Comparison of ENCODE assay signal across 27 cellular contexts in genomic region chr3:134078169-134078821, GRCh38. TPM values are rescaled to one million over a fixed set of nuclear protein-coding genes. Genes with fewer than 3 reads are reported as not detected.
DNase-seq lines count a peak whose midpoint lies in the region; ATAC-seq, FAIRE-seq and TF ChIP-seq lines count a peak whose summit lies in the region.
"Had no signal": no experiment of that assay in that cellular context is flagged by ENCODE, and none has a peak within 500 bp of the region (broad histone marks: within the 10 kb centered on the region; RNA-seq: fewer than 3 reads in every experiment).

No MANE protein-coding gene starts in this region.

- no peaks in the 10 kb centered on the region for H3K9me2 ChIP-seq in GM23248 (ENCODE audit: insufficient read depth)

- H3K4me3 ChIP-seq in GM23248 (peak overlapping the region; percentile 24), esophagus muscularis mucosa (no peak overlapping the region), pancreas (no peak overlapping the region), right cardiac atrium (ENCODE audit: low read length) (no peak overlapping the region)
- H3K4me3 ChIP-seq: A549, prostate gland had no signal

- TF ChIP-seq CTCF in esophagus muscularis mucosa (IDR thresholded peaks at IDR 0.05) (no peak), pancreas (IDR thresholded peaks at IDR 0.05) (no peak)

- no peak for TF ChIP-seq EP300 in esophagus muscularis mucosa (IDR thresholded peaks at IDR 0.05)

- H3K36me3 ChIP-seq in GM23248 (ENCODE audit: low read depth) (no peaks in the 10 kb centered on the region), esophagus muscularis mucosa (no peaks in the 10 kb centered on the region), pancreas (no peaks in the 10 kb centered on the region)
- H3K36me3 ChIP-seq: prostate gland had no signal

- peak overlapping the region; percentile 87 for H3K27ac ChIP-seq in GM23248
- H3K27ac ChIP-seq in esophagus muscularis mucosa (replicated peaks in 1 of 4), result no peak overlapping the region
- no peak overlapping the region for H3K27ac ChIP-seq in pancreas
- H3K27ac ChIP-seq in right cardiac atrium (ENCODE audit: low read length), result no peak overlapping the region
- H3K27ac ChIP-seq: A549, prostate gland had no signal

- FAIRE-seq in pancreas (lab: Jason Lieb, UNC), result no peak
- FAIRE-seq: A549, bronchial epithelial cell, urothelium cell line had no signal

- in situ Hi-C loops in GM23248 (cut with MboI), result no loop called here

- ATAC-seq in pancreas, result no peak
- ATAC-seq in right cardiac atrium, result no peak
- ATAC-seq: A549; activated CD4-positive, alpha-beta T cell treated with anti-CD3 and anti-CD28 coated beads for 36 hours had no signal

- no peak for TF ChIP-seq POLR2A in esophagus muscularis mucosa (IDR thresholded peaks at IDR 0.05; ENCODE audit: low read depth)

- H3K79me2 ChIP-seq in GM23248 (ENCODE audit: insufficient read depth), result no peaks in the 10 kb centered on the region

- peaks cover 48% of the 10 kb centered on the region for H3F3A ChIP-seq in GM23248 (ENCODE audit: insufficient read depth)

- H3K27me3 ChIP-seq in GM23248 (replicated peaks; ENCODE audit: insufficient read depth) (no peaks in the 10 kb centered on the region), esophagus muscularis mucosa (no peaks in the 10 kb centered on the region), pancreas (no peaks in the 10 kb centered on the region), right cardiac atrium (ENCODE audit: control insufficient read depth, insufficient read depth) (no peaks in the 10 kb centered on the region)

- no peaks in the 10 kb centered on the region for H4K20me1 ChIP-seq in GM23248 (ENCODE audit: insufficient read depth)

- peak overlapping the region; percentile 27 for H2AFZ ChIP-seq in GM23248

- DNase-seq in AG08395 (ENCODE audit: low spot score) (peak; percentile 83), GM23248 (peak; percentile 91), esophagus muscularis mucosa (ENCODE audit: extremely low spot score) (peak; percentile 64), renal cortical epithelial cell (ENCODE audit: low read depth) (peak; percentile 20), pancreas (no peak), NCI-H510A (lab: John Stamatoyannopoulos, UW) (no peak), right cardiac atrium (no peak), COR-L47 (lab: John Stamatoyannopoulos, UW) (no peak)
- DNase-seq: activated CD4-positive, alpha-beta T cell treated with anti-CD3 and anti-CD28 coated beads for 36 hours; activated naive CD4-positive, alpha-beta T cell treated with anti-CD3 and anti-CD28 coated beads, Interleukin-2, amount 10 ng/mL, durations not matched to agents 7 days and 5 days; amygdala; C1 segment of cervical spinal cord; Calu3; cortex of kidney; DND-41; HFFc6; kidney glomerular epithelial cell; NCI-H1436; NCI-H2171; NCI-H526; stimulated activated CD4-positive, alpha-beta T cell treated with anti-CD3 and anti-CD28 coated beads, Interleukin-1b, Interleukin-23, amount 100 ng/mL, for 48 hours had no signal

- H3K4me1 ChIP-seq in GM23248 (ENCODE audit: insufficient read depth) (peaks cover 38% of the 10 kb centered on the region), esophagus muscularis mucosa (no peaks in the 10 kb centered on the region), pancreas (no peaks in the 10 kb centered on the region), right cardiac atrium (ENCODE audit: control insufficient read depth, insufficient read depth, low read length) (peaks cover 3% of the 10 kb centered on the region)
- H3K4me1 ChIP-seq: A549, prostate gland had no signal

- H3K9ac ChIP-seq in GM23248, result peak overlapping the region; percentile 39

- H3K9me3 ChIP-seq in GM23248 (ENCODE audit: low read depth) (no peaks in the 10 kb centered on the region), esophagus muscularis mucosa (peaks cover 0 to 9% (median 3%) of the 10 kb centered on the region in 4 donors), pancreas (no peaks in the 10 kb centered on the region), right cardiac atrium (ENCODE audit: control insufficient read depth, low read length) (peaks cover 3% of the 10 kb centered on the region)
- H3K9me3 ChIP-seq: prostate gland had no signal

- WGBS in GM23248 (ENCODE audit: low coverage in 1 of 2, low lambda C conversion rate in 2 of 2, missing lambda C conversion rate in 2 of 2), 2 experiments, result 5% methylated on average over 8 of the region's 8 CpGs
- WGBS in esophagus muscularis mucosa, result 85% methylated on average over 8 of the region's 8 CpGs
- 84 to 87% methylated on average over 8 of the region's 8 CpGs for WGBS in pancreas, 2 donors
- 89% methylated on average over 8 of the region's 8 CpGs for whole genome bisulfite sequencing in right cardiac atrium

- H3K4me2 ChIP-seq in GM23248 (ENCODE audit: unreplicated experiment), result peak overlapping the region; percentile 77
- H3K4me2 ChIP-seq: A549 had no signal

- intact Hi-C loops in esophagus muscularis mucosa (cut with DNase I), result no loop called here
- intact Hi-C loops in pancreas (cut with DNase I), result no loop called here
- intact Hi-C loops in right cardiac atrium (cut with DNase I), result no loop called here

RNA-seq across cellular contexts. Expression of gene SLCO2A1, which starts 48.6 kb away (rescaled TPM):
- total RNA-seq in GM23248 (2014; rRNA removed; shearing (Covaris generic)), result 0.22 and 0.63 TPM in 2 replicates
- polyA plus RNA-seq in GM23248 (2016; fragmentation: Nextera tagmentation; extraction: Ambion mirVana), result 4.3 and 4.8 TPM in 2 replicates
- 10 to 100 TPM in 3 of 4 donors, 1 to 10 TPM in 1; 8.3 to 17.6 (median 13.8) TPM for total RNA-seq in esophagus muscularis mucosa
- total RNA-seq in renal cortical epithelial cell, result 0.69 and 1.0 TPM in 2 replicates
- total RNA-seq in pancreas, result 10 to 100 TPM in 4 of 6 donors, 1 to 10 TPM in 2; 4.6 to 16.8 (median 10.4) TPM
- polyA plus RNA-seq in pancreas, result 10 to 100 TPM in 1 of 2 donors, 1 to 10 TPM in 1; 7.2 to 17.5 TPM
- 100 to 1,000 TPM in 1 of 4 donors, 10 to 100 TPM in 3; 34.5 to 100 (median 43.7) TPM for total RNA-seq in right cardiac atrium
- 17.1 TPM for polyA plus RNA-seq in right cardiac atrium
- total RNA-seq: activated CD4-positive, alpha-beta T cell treated with anti-CD3 and anti-CD28 coated beads for 36 hours; activated T-helper 1 cell treated with anti-CD3 and anti-CD28 coated beads, Interleukin-12 subunit alpha, Interleukin-12 subunit beta, Interleukin-2, Interleukin-4 antibody, amounts not matched to agents 30 ng/mL and 10 ng/mL and 1 ng/mL, durations not matched to agents 14 hours and 24 hours and 36 hours; bronchial epithelial cell; Calu3; SK-MEL-5 had no signal

Comparison
In these comparisons a context has a peak if more than half of its experiments do, and no peak if none do; other contexts are left out.
1. DNase-seq: peak in AG08395 (single experiment), GM23248 (single experiment), esophagus muscularis mucosa (single experiment) and renal cortical epithelial cell (single experiment); none in pancreas (0 of 6), NCI-H510A (single experiment), right cardiac atrium (0 of 3) and COR-L47 (single experiment).